In genomic region chr22:24060375-24060788, GRCh38 we compare ENCODE assay signal across 9 cellular contexts. TPM values are rescaled to one million over a fixed set of nuclear protein-coding genes. Genes with fewer than 3 reads are reported as not detected.
DNase-seq lines count a peak whose midpoint lies in the region; ATAC-seq and TF ChIP-seq lines count a peak whose summit lies in the region.
"Had no signal": no experiment of that assay in that cellular context is flagged by ENCODE, and none has a peak within 500 bp of the region (broad histone marks: within the 10 kb centered on the region; RNA-seq: fewer than 3 reads in every experiment).

No MANE protein-coding gene starts in this region.

- H3K27ac Mint-ChIP-seq in activated CD8-positive, alpha-beta T cell treated with anti-CD3 and anti-CD28 coated beads for 36 hours = peak overlapping the region; percentile 59

- no peak for TF ChIP-seq CTCF in activated CD8-positive, alpha-beta T cell treated with anti-CD3 and anti-CD28 coated beads for 36 hours (IDR thresholded peaks at IDR 0.05)

- H3K4me3 Mint-ChIP-seq in activated CD8-positive, alpha-beta T cell treated with anti-CD3 and anti-CD28 coated beads for 36 hours = no peak overlapping the region

- H3K9me3 Mint-ChIP-seq in activated CD8-positive, alpha-beta T cell treated with anti-CD3 and anti-CD28 coated beads for 36 hours = no peaks in the 10 kb centered on the region

- H3K4me1 Mint-ChIP-seq in activated CD8-positive, alpha-beta T cell treated with anti-CD3 and anti-CD28 coated beads for 36 hours (ENCODE audit: low read depth) = peaks cover 12% of the 10 kb centered on the region

- DNase-seq in SHP77 (lab: John Stamatoyannopoulos, UW) (peak; percentile 20 to 47), SHP77 treated with DMSO at 0.1 percent for 48 hours (lab: John Stamatoyannopoulos, UW) (no peak), Right ventricle myocardium inferior (ENCODE audit: missing footprints) (no peak), stromal cell of bone marrow (ENCODE audit: low read depth) (peak; percentile 97), DMS 273 (lab: John Stamatoyannopoulos, UW; ENCODE audit: unreplicated experiment) (no peak)
- no peak for DNase-seq in activated CD8-positive, alpha-beta T cell treated with anti-CD3 and anti-CD28 coated beads for 36 hours
- DNase-seq: NCI-H524 had no signal

- H3K27me3 Mint-ChIP-seq in activated CD8-positive, alpha-beta T cell treated with anti-CD3 and anti-CD28 coated beads for 36 hours = no peaks in the 10 kb centered on the region

- CTCF ChIA-PET in activated CD8-positive, alpha-beta T cell treated with anti-CD3 and anti-CD28 coated beads for 36 hours (lab: Charles Lee) = interaction anchor here (0.7 to 1.1 kb wide), 2 partner anchors 9 to 93 kb away, joined by 3 read pairs; no protein-coding TSS in a partner anchor

- ATAC-seq in activated CD8-positive, alpha-beta T cell treated with anti-CD3 and anti-CD28 coated beads for 36 hours = no peak
- ATAC-seq in Right ventricle myocardium inferior (peak; percentile 12), HG03342 (IDR thresholded peaks at IDR 0.05; ENCODE audit: unreplicated experiment) (no peak), GM18517 (IDR thresholded peaks at IDR 0.05; ENCODE audit: unreplicated experiment) (no peak)

- intact Hi-C loops in activated CD8-positive, alpha-beta T cell treated with anti-CD3 and anti-CD28 coated beads for 36 hours (cut with micrococcal nuclease) = loop anchor here (10.0 kb wide), 1 partner anchor 64 kb away; no protein-coding TSS in a partner anchor
- intact Hi-C loops in Right ventricle myocardium inferior (cut with DNase I) = no loop called here

- POLR2A ChIA-PET in activated CD8-positive, alpha-beta T cell treated with anti-CD3 and anti-CD28 coated beads for 36 hours (lab: Charles Lee) = interaction anchor here (0.8 kb wide), 1 partner anchor 49 kb away, joined by 3 read pairs; the partner anchor contains the start of gene CABIN1

- peaks cover 65% of the 10 kb centered on the region for H3K36me3 Mint-ChIP-seq in activated CD8-positive, alpha-beta T cell treated with anti-CD3 and anti-CD28 coated beads for 36 hours (ENCODE audit: low read depth)

RNA-seq across cellular contexts. Expression of gene CABIN1, which starts 49.3 kb away (rescaled TPM):
- 100 to 1,000 TPM; 118 to 125 TPM for total RNA-seq in activated CD8-positive, alpha-beta T cell treated with anti-CD3 and anti-CD28 coated beads for 36 hours
- 43.0 TPM for total RNA-seq in Right ventricle myocardium inferior

RNA-seq across cellular contexts. Expression of gene GSTT4, which starts 55.1 kb away (rescaled TPM):
- total RNA-seq in activated CD8-positive, alpha-beta T cell treated with anti-CD3 and anti-CD28 coated beads for 36 hours = not detected
- total RNA-seq in Right ventricle myocardium inferior = not detected

Comparison
In these comparisons a context has a peak if more than half of its experiments do, and no peak if none do; other contexts are left out.
1. DNase-seq: peak in SHP77 (2 of 2) and stromal cell of bone marrow (single experiment); none in SHP77 treated with DMSO at 0.1 percent for 48 hours (single experiment), activated CD8-positive, alpha-beta T cell treated with anti-CD3 and anti-CD28 coated beads for 36 hours (single experiment), Right ventricle myocardium inferior (single experiment) and DMS 273 (single experiment).